ENCODE assay signal across 10 cellular contexts in genomic region chr18:21702602-21703001, GRCh38. TPM values are rescaled to one million over a fixed set of nuclear protein-coding genes. Genes with fewer than 3 reads are reported as not detected.
A peak's percentile ranks its signal among the peaks of the same experiment; 100 is the strongest.
DNase-seq lines count a peak whose midpoint lies in the region; ATAC-seq lines count a peak whose summit lies in the region.
"Had no signal": no experiment of that assay in that cellular context is flagged by ENCODE, and none has a peak within 500 bp of the region (broad histone marks: within the 10 kb centered on the region; RNA-seq: fewer than 3 reads in every experiment).

No MANE protein-coding gene starts in this region.

- intact Hi-C loops in CD4-positive, alpha-beta memory T cell (cut with micrococcal nuclease): loop anchor here (5.0 kb wide), 1 partner anchor 590 kb away; the partner anchor contains the start of gene ROCK1

- CTCF ChIA-PET in CD4-positive, alpha-beta memory T cell (lab: Charles Lee; ENCODE audit: partially characterized antibody): interaction anchor here (2.0 to 2.6 kb wide), 2 partner anchors 20 to 102 kb away, joined by 8 to 12 read pairs; partner anchors contain the start of gene ESCO1

- H3K4me1 Mint-ChIP-seq in CD4-positive, alpha-beta memory T cell: peaks cover 20 to 43% (median 28%) of the 10 kb centered on the region in 4 donors
- H3K4me1 Mint-ChIP-seq in naive B cell: peaks cover 23 to 31% (median 23%) of the 10 kb centered on the region in 3 donors

- peak overlapping the region; percentile 97 to 99 (median 98) for H3K4me3 Mint-ChIP-seq in CD4-positive, alpha-beta memory T cell
- peak overlapping the region in 7 of 8 donors; percentile 47 to 99 (median 96) for H3K4me3 Mint-ChIP-seq in naive B cell

- ATAC-seq in naive B cell (ENCODE audit: low read depth in 2 of 2): no peak

- no peak for DNase-seq in CD4-positive, alpha-beta memory T cell
- DNase-seq in adipocyte (ENCODE audit: low read depth): no peak
- no peak for DNase-seq in naive B cell
- no peak for DNase-seq in central memory CD4-positive, alpha-beta T cell
- no peak for DNase-seq in MV-4-11 (lab: John Stamatoyannopoulos, UW)
- no peak for DNase-seq in NCI-H510A treated with DMSO at 0.1 percent for 48 hours (lab: John Stamatoyannopoulos, UW)
- DNase-seq in mesenteric fat pad (ENCODE audit: low spot score): no peak
- DNase-seq: NCI-H2029, SJCRH30 had no signal

- WGBS in HUES64: 100% methylated on average over 1 of the region's 5 CpGs

- no peak overlapping the region for H3K4me3 ChIP-seq in CD4-positive, alpha-beta memory T cell (ENCODE audit: low read length in 2 of 2)
- peak overlapping the region; percentile 89; the same call in 1 of the 2 replicates for H3K4me3 ChIP-seq in HUES64 (ENCODE audit: low read length)
- H3K4me3 ChIP-seq in adipocyte (ENCODE audit: low read length): peak overlapping the region; percentile 97

- H3K27me3 Mint-ChIP-seq in CD4-positive, alpha-beta memory T cell: no peaks in the 10 kb centered on the region
- no peaks in the 10 kb centered on the region for H3K27me3 Mint-ChIP-seq in naive B cell

- H3K9me3 Mint-ChIP-seq in CD4-positive, alpha-beta memory T cell: no peaks in the 10 kb centered on the region
- H3K9me3 Mint-ChIP-seq in naive B cell: no peaks in the 10 kb centered on the region

- H3K36me3 ChIP-seq in CD4-positive, alpha-beta memory T cell (ENCODE audit: insufficient read depth, low read length): peaks cover 12% of the 10 kb centered on the region
- H3K36me3 ChIP-seq in HUES64 (ENCODE audit: insufficient read depth, low read length) (peaks cover 7% of the 10 kb centered on the region), adipocyte (ENCODE audit: control insufficient read depth, insufficient read depth, low read length, severe bottlenecking) (no peaks in the 10 kb centered on the region)
- H3K36me3 ChIP-seq: SJCRH30 had no signal

- H3K4me1 ChIP-seq in CD4-positive, alpha-beta memory T cell (ENCODE audit: insufficient read depth, low read length): peaks cover 24% of the 10 kb centered on the region
- H3K4me1 ChIP-seq in HUES64 (ENCODE audit: insufficient read depth, low read length): no peaks in the 10 kb centered on the region
- no peaks in the 10 kb centered on the region for H3K4me1 ChIP-seq in adipocyte (ENCODE audit: control insufficient read depth, insufficient read depth, low read length)
- H3K4me1 ChIP-seq: SJCRH30 had no signal

- H3K27ac ChIP-seq in CD4-positive, alpha-beta memory T cell (ENCODE audit: low read depth, low read length): no peak overlapping the region
- H3K27ac ChIP-seq in HUES64 (ENCODE audit: low read depth, low read length): no peak overlapping the region
- H3K27ac ChIP-seq: SJCRH30 had no signal

- POLR2A ChIA-PET in CD4-positive, alpha-beta memory T cell (lab: Charles Lee; ENCODE audit: partially characterized antibody): interaction anchor here (0.7 to 3.1 kb wide), 4 partner anchors 9 to 102 kb away, joined by 3 to 77 read pairs (median 26); partner anchors contain the start of genes ESCO1 and MIB1

- no peaks in the 10 kb centered on the region for H3K27me3 ChIP-seq in CD4-positive, alpha-beta memory T cell (ENCODE audit: insufficient read depth, low read length)
- peaks cover 18% of the 10 kb centered on the region; the same call in 1 of the 2 replicates for H3K27me3 ChIP-seq in HUES64 (ENCODE audit: insufficient read depth, low read length)
- no peaks in the 10 kb centered on the region for H3K27me3 ChIP-seq in adipocyte (replicated peaks; ENCODE audit: control insufficient read depth, insufficient read depth, low read length)
- H3K27me3 ChIP-seq: SJCRH30 had no signal

- H3K9ac ChIP-seq in HUES64 (ENCODE audit: low read depth, low read length): no peak overlapping the region
- H3K9ac ChIP-seq in adipocyte (ENCODE audit: low read length): peak overlapping the region; percentile 88

- H3K36me3 Mint-ChIP-seq in CD4-positive, alpha-beta memory T cell: peaks cover 11 to 38% of the 10 kb centered on the region in 2 donors
- H3K36me3 Mint-ChIP-seq in naive B cell: peaks cover 0 to 5% of the 10 kb centered on the region in 2 donors

- peak overlapping the region in 5 of 7 donors; percentile 5 to 96 (median 66) for H3K27ac Mint-ChIP-seq in CD4-positive, alpha-beta memory T cell
- H3K27ac Mint-ChIP-seq in naive B cell: peak overlapping the region in 2 of 6 donors; percentile 47 to 95

- no peaks in the 10 kb centered on the region for H3K9me3 ChIP-seq in CD4-positive, alpha-beta memory T cell (ENCODE audit: control insufficient read depth in 1 of 2, low read length in 2 of 2)
- H3K9me3 ChIP-seq in HUES64 (ENCODE audit: insufficient read depth, low read depth, low read length) (peaks cover 8% of the 10 kb centered on the region), adipocyte (ENCODE audit: control insufficient read depth, low read length) (no peaks in the 10 kb centered on the region)
- H3K9me3 ChIP-seq: SJCRH30 had no signal

RNA-seq across cellular contexts. Expression of gene ABHD3, which starts 2.0 kb away (rescaled TPM):
- 10 to 100 TPM; 63.0 to 65.6 TPM for total RNA-seq in CD4-positive, alpha-beta memory T cell
- polyA plus RNA-seq in CD4-positive, alpha-beta memory T cell: 10 to 100 TPM; 35.0 to 43.9 TPM
- polyA plus RNA-seq in HUES64 (2013, experiment 1 of 2): 6.1 TPM
- 7.3 TPM for polyA plus RNA-seq in HUES64 (2013, experiment 2 of 2)
- polyA plus RNA-seq in naive B cell (ENCODE audit: low read depth in 6 of 6): 10 to 100 TPM; 15.2 to 24.3 (median 19.3) TPM
- 23.9 TPM for total RNA-seq in mesenteric fat pad

RNA-seq across cellular contexts. Expression of gene MIB1, which starts 38.0 kb away (rescaled TPM):
- total RNA-seq in CD4-positive, alpha-beta memory T cell: 10 to 100 TPM; 37.6 to 39.0 TPM
- 1 to 10 TPM; 6.7 to 7.5 TPM for polyA plus RNA-seq in CD4-positive, alpha-beta memory T cell
- polyA plus RNA-seq in HUES64 (2013, experiment 1 of 2): 25.4 TPM
- 31.2 TPM for polyA plus RNA-seq in HUES64 (2013, experiment 2 of 2)
- polyA plus RNA-seq in naive B cell (ENCODE audit: low read depth in 6 of 6): 1 to 10 TPM; 2.6 to 6.1 (median 4.1) TPM
- 30.4 TPM for total RNA-seq in mesenteric fat pad

Comparison
In these comparisons a context has a peak if more than half of its experiments do, and no peak if none do; other contexts are left out.
1. H3K4me3 ChIP-seq: peak in HUES64 (single experiment) and adipocyte (single experiment); none in CD4-positive, alpha-beta memory T cell (0 of 2).